18 cellular contexts compared by ENCODE assay signal in the genomic region with DNA sequence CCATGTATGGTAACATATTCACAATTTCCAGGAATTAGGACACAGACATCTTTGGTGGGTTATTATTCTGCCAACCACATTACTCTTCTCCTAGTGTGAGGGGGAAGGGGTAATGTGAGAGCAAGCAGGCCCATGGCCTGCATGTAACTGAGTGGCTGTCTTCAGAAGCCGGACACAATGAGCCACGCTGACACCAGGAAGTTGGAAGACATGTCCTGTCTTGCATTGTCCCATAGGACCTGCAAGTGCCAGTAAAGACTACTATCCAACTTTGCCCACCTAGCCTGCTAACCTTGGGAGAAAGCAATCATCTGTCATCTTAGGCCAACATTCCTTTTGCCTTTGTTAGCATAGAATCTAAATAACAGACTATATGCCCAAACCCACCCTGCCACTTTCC.
DNase-seq lines count a peak whose midpoint lies in the region; ATAC-seq and TF ChIP-seq lines count a peak whose summit lies in the region.
"Had no signal": no experiment of that assay in that cellular context is flagged by ENCODE, and none has a peak within 500 bp of the region (broad histone marks: within the 10 kb centered on the region; RNA-seq: fewer than 3 reads in every experiment).

No MANE protein-coding gene starts in this region.

- CTCF ChIA-PET in mammary epithelial cell (lab: Charles Lee; ENCODE audit: low non-redundant PET) (no interaction called here), MCF 10A (lab: Yijun Ruan, JAX) (no interaction called here)

- intact Hi-C loops in mammary epithelial cell (cut with micrococcal nuclease) (no loop called here), MCF 10A (cut with micrococcal nuclease) (no loop called here)

- DNase-seq in mammary epithelial cell (no peak), MCF 10A (ENCODE audit: unreplicated experiment) (no peak), endodermal cell (peak; percentile 25), neural progenitor cell (ENCODE audit: low spot score) (no peak), NAMALWA (ENCODE audit: low spot score) (no peak)
- DNase-seq: AML-193; Caco-2; Calu3; CD4-positive, alpha-beta T cell; CD8-positive, alpha-beta T cell; DMS79 treated with DMSO at 0.1 percent for 48 hours; GF-D8 had no signal

- no peaks in the 10 kb centered on the region for H3K27me3 ChIP-seq in mammary epithelial cell (ENCODE audit: insufficient read depth, low read length)
- H3K27me3 ChIP-seq in endodermal cell (ENCODE audit: control insufficient read depth, insufficient read depth, low read length, poor library complexity, severe bottlenecking), result no peaks in the 10 kb centered on the region
- H3K27me3 ChIP-seq in neural progenitor cell, result no peaks in the 10 kb centered on the region
- H3K27me3 ChIP-seq: BLaER1 treated with 17β-estradiol and CSF1 and Interleukin-3, amounts not matched to agents 10 nM and 100 nM had no signal

- H3K4me3 Mint-ChIP-seq in MCF 10A (ENCODE audit: unreplicated experiment) (no peak overlapping the region), endodermal cell (no peak overlapping the region), neural progenitor cell (no peak overlapping the region)
- H3K4me3 Mint-ChIP-seq: B cell; CD4-positive, alpha-beta T cell; CD8-positive, alpha-beta T cell had no signal

- H3K27ac ChIP-seq in mammary epithelial cell (ENCODE audit: insufficient read depth, low read depth, low read length) (no peak overlapping the region), endodermal cell (ENCODE audit: low read depth, low read length) (no peak overlapping the region), neural progenitor cell (no peak overlapping the region)
- H3K27ac ChIP-seq: 22Rv1; BLaER1 treated with 17β-estradiol and CSF1 and Interleukin-3, amounts not matched to agents 10 nM and 100 nM; C4-2B had no signal

- H3K36me3 ChIP-seq in mammary epithelial cell (ENCODE audit: insufficient read depth, low read length) (no peaks in the 10 kb centered on the region), endodermal cell (ENCODE audit: control insufficient read depth, insufficient read depth, low read length) (no peaks in the 10 kb centered on the region), neural progenitor cell (no peaks in the 10 kb centered on the region)
- H3K36me3 ChIP-seq: BLaER1 treated with 17β-estradiol and CSF1 and Interleukin-3, amounts not matched to agents 10 nM and 100 nM had no signal

- BruUV-seq in mammary epithelial cell (replicated peaks; lab: Mats Ljungman, UMichigan), result no TSS peak
- BruUV-seq in MCF 10A (replicated peaks; lab: Mats Ljungman, UMichigan), result no TSS peak

- H4K20me1 ChIP-seq in mammary epithelial cell (ENCODE audit: insufficient read depth, low read length), result no peaks in the 10 kb centered on the region
- no peaks in the 10 kb centered on the region for H4K20me1 ChIP-seq in neural progenitor cell (ENCODE audit: low read depth)
- H4K20me1 ChIP-seq: BLaER1 treated with 17β-estradiol and CSF1 and Interleukin-3, amounts not matched to agents 10 nM and 100 nM had no signal

- dilution Hi-C loops in mammary epithelial cell (cut with HindIII; ENCODE audit: low sequenced_read_pairs), result loop anchor here (5.0 kb wide), 1 partner anchor 92 kb away; no protein-coding TSS in a partner anchor

- H2AFZ ChIP-seq in mammary epithelial cell (ENCODE audit: low read depth, low read length) (peak overlapping the region; percentile 32), neural progenitor cell (replicated peaks) (no peak overlapping the region)

- H3K9me3 Mint-ChIP-seq in MCF 10A (ENCODE audit: unreplicated experiment) (no peaks in the 10 kb centered on the region), endodermal cell (peaks cover 9% of the 10 kb centered on the region), neural progenitor cell (peaks cover 24% of the 10 kb centered on the region)
- H3K9me3 Mint-ChIP-seq: CD8-positive, alpha-beta T cell had no signal

- H3K9me3 ChIP-seq in mammary epithelial cell (replicated peaks; ENCODE audit: insufficient read depth, low read length), result no peaks in the 10 kb centered on the region
- peaks cover 10% of the 10 kb centered on the region for H3K9me3 ChIP-seq in endodermal cell (ENCODE audit: control insufficient read depth, low read length)
- no peaks in the 10 kb centered on the region for H3K9me3 ChIP-seq in neural progenitor cell (ENCODE audit: low read depth)
- H3K9me3 ChIP-seq: Caco-2 had no signal

- no peaks in the 10 kb centered on the region for H3K36me3 Mint-ChIP-seq in MCF 10A (ENCODE audit: insufficient read depth, unreplicated experiment)
- H3K36me3 Mint-ChIP-seq in endodermal cell (ENCODE audit: low read depth), result peaks cover 5% of the 10 kb centered on the region
- H3K36me3 Mint-ChIP-seq in neural progenitor cell, result peaks cover 2% of the 10 kb centered on the region
- H3K36me3 Mint-ChIP-seq: CD8-positive, alpha-beta T cell had no signal

- no peak overlapping the region for H3K9ac ChIP-seq in mammary epithelial cell (ENCODE audit: insufficient read depth, low read length)
- no peak overlapping the region for H3K9ac ChIP-seq in endodermal cell (ENCODE audit: extremely low read depth, low read length, poor library complexity, severe bottlenecking)
- H3K9ac ChIP-seq in neural progenitor cell, result no peak overlapping the region
- H3K9ac ChIP-seq: BLaER1 treated with 17β-estradiol and CSF1 and Interleukin-3, amounts not matched to agents 10 nM and 100 nM had no signal

- H3K4me2 ChIP-seq in mammary epithelial cell (ENCODE audit: insufficient read depth, low read depth, low read length), result no peak overlapping the region
- H3K4me2 ChIP-seq in neural progenitor cell, result no peak overlapping the region
- H3K4me2 ChIP-seq: A549; BLaER1 treated with 17β-estradiol and CSF1 and Interleukin-3, amounts not matched to agents 10 nM and 100 nM had no signal

- POLR2A ChIA-PET in MCF 10A (lab: Yijun Ruan, JAX), result interaction anchor here (0.7 kb wide), 1 partner anchor 673 kb away, joined by 3 read pairs; no protein-coding TSS in a partner anchor

- H3K27me3 Mint-ChIP-seq in MCF 10A (ENCODE audit: insufficient read depth, unreplicated experiment) (no peaks in the 10 kb centered on the region), endodermal cell (ENCODE audit: insufficient read depth) (no peaks in the 10 kb centered on the region), neural progenitor cell (ENCODE audit: insufficient read depth, low read depth) (peaks cover 13% of the 10 kb centered on the region)

- H3K4me1 ChIP-seq in mammary epithelial cell (ENCODE audit: insufficient read depth, low read length) (peaks cover 30% of the 10 kb centered on the region), endodermal cell (ENCODE audit: control insufficient read depth, insufficient read depth, low read length) (no peaks in the 10 kb centered on the region), neural progenitor cell (no peaks in the 10 kb centered on the region)
- H3K4me1 ChIP-seq: BLaER1 treated with 17β-estradiol and CSF1 and Interleukin-3, amounts not matched to agents 10 nM and 100 nM; Caco-2 had no signal

- no peaks in the 10 kb centered on the region for H3F3A ChIP-seq in neural progenitor cell (ENCODE audit: low read depth)

- H3K79me2 ChIP-seq in mammary epithelial cell (ENCODE audit: insufficient read depth, low read length) (no peaks in the 10 kb centered on the region), neural progenitor cell (ENCODE audit: low read depth) (no peaks in the 10 kb centered on the region)

- H3K4me1 Mint-ChIP-seq in MCF 10A (ENCODE audit: insufficient read depth, unreplicated experiment) (peaks cover 13% of the 10 kb centered on the region), endodermal cell (peaks cover 5% of the 10 kb centered on the region), neural progenitor cell (peaks cover 31% of the 10 kb centered on the region)
- H3K4me1 Mint-ChIP-seq: B cell had no signal

- TF ChIP-seq CTCF in mammary epithelial cell (conservative IDR thresholded peaks at IDR 0.05 in 1 of 2, IDR thresholded peaks at IDR 0.05 in 1 of 2; ENCODE audit: extremely low read depth in 1 of 2, insufficient read depth in 1 of 2, low read depth in 1 of 2, low read length in 2 of 2) (no peak), MCF 10A (IDR thresholded peaks at IDR 0.05; ENCODE audit: unreplicated experiment) (no peak), endodermal cell (conservative IDR thresholded peaks at IDR 0.05) (no peak), neural progenitor cell (IDR thresholded peaks at IDR 0.05) (no peak)

- no peak for ATAC-seq in HG02852 (IDR thresholded peaks at IDR 0.05; ENCODE audit: unreplicated experiment)
- ATAC-seq: A549; CD8-positive, alpha-beta T cell had no signal

- 36% methylated on average over 2 of the region's 2 CpGs for WGBS in mammary epithelial cell (ENCODE audit: low coverage, missing lambda C conversion rate)
- 92 to 94% methylated on average over 2 of the region's 2 CpGs for WGBS in endodermal cell (ENCODE audit: insufficient coverage in 1 of 2, insufficient read length in 1 of 2), 2 experiments

- in situ Hi-C loops in mammary epithelial cell (cut with MboI; ENCODE audit: low sequenced_read_pairs in 2 of 2), result no loop called here

- H3K27ac Mint-ChIP-seq in MCF 10A (ENCODE audit: low read depth, unreplicated experiment) (no peak overlapping the region), endodermal cell (no peak overlapping the region), neural progenitor cell (peak overlapping the region; percentile 25)
- H3K27ac Mint-ChIP-seq: B cell; CD4-positive, alpha-beta T cell; CD8-positive, alpha-beta T cell had no signal

- H3K4me3 ChIP-seq in mammary epithelial cell (replicated peaks in 1 of 3; ENCODE audit: insufficient read depth in 1 of 3, low read depth in 2 of 3, low read length in 3 of 3) (no peak overlapping the region), endodermal cell (ENCODE audit: low read length) (no peak overlapping the region), neural progenitor cell (no peak overlapping the region)
- H3K4me3 ChIP-seq: A549; BLaER1 treated with 17β-estradiol and CSF1 and Interleukin-3, amounts not matched to agents 10 nM and 100 nM had no signal
